ENCODE assay signal across 8 cellular contexts in genomic region chr13:112587767-112588489, GRCh38. TPM values are rescaled to one million over a fixed set of nuclear protein-coding genes. Genes with fewer than 3 reads are reported as not detected.
A peak's percentile ranks its signal among the peaks of the same experiment; 100 is the strongest.
DNase-seq lines count a peak whose midpoint lies in the region; ATAC-seq and TF ChIP-seq lines count a peak whose summit lies in the region.

Gene TUBGCP3, minus strand, starts transcription at chr13:112588153. Its CDS starts 173 bp downstream, at chr13:112587980.

- no peaks in the 10 kb centered on the region for H3K27me3 ChIP-seq in heart left ventricle

- H3K27ac ChIP-seq in adipose tissue (ENCODE audit: low read depth, low read length): peak within 1 kb of the TSS; percentile 98
- peak within 1 kb of the TSS; percentile 87 to 99 (median 96) for H3K27ac ChIP-seq in heart left ventricle

- peak within 1 kb of the TSS; percentile 82 for H3K4me3 ChIP-seq in GM12865 (ENCODE audit: low read depth, low read length)
- peak within 1 kb of the TSS; percentile 63 to 99 (median 96) for H3K4me3 ChIP-seq in heart left ventricle

- H3K27me3 Mint-ChIP-seq in type B pancreatic cell: no peaks in the 10 kb centered on the region

- 0 to 1% (median 0%) methylated on average over 68 to 77 of the region's 77 CpGs for WGBS in adipose tissue, 3 donors
- WGBS in heart left ventricle, 4 donors: 0 to 1% (median 1%) methylated on average over 37 to 77 of the region's 77 CpGs

- intact Hi-C loops in heart left ventricle (cut with DNase I): loop anchor here in 1 of 10 donors (1.0 kb wide), 1 partner anchor 18 kb away; no protein-coding TSS in a partner anchor
- intact Hi-C loops in posterior vena cava (cut with DNase I): no loop called here

- ATAC-seq in HG02588 (IDR thresholded peaks at IDR 0.05; ENCODE audit: unreplicated experiment): peak; percentile 77
- peak; percentile 86 to 97 (median 96) for ATAC-seq in heart left ventricle

- peak within 1 kb of the TSS; percentile 96 for H3K4me3 Mint-ChIP-seq in type B pancreatic cell

- TF ChIP-seq CTCF in GM12865 (IDR thresholded peaks at IDR 0.05; ENCODE audit: insufficient read depth, low read depth, low read length, missing control alignments) (no peak), heart left ventricle (IDR thresholded peaks at IDR 0.05) (peak in 8 of 12 donors; percentile 3 to 37 (median 12)), type B pancreatic cell (conservative IDR thresholded peaks at IDR 0.05) (peak; percentile 47)

- no peaks in the 10 kb centered on the region for H3K9me3 ChIP-seq in heart left ventricle

- no peaks in the 10 kb centered on the region for H3K9me3 Mint-ChIP-seq in type B pancreatic cell

- H3K27ac Mint-ChIP-seq in type B pancreatic cell: peak within 1 kb of the TSS; percentile 90

- peaks cover 0 to 42% (median 15%) of the 10 kb centered on the region in 12 donors for H3K4me1 ChIP-seq in heart left ventricle

- peak in 1 of 2 donors; percentile 41 for TF ChIP-seq POLR2A in heart left ventricle (IDR thresholded peaks at IDR 0.05)

- peaks cover 16% of the 10 kb centered on the region for H3K4me1 Mint-ChIP-seq in type B pancreatic cell (ENCODE audit: unreplicated experiment)

- DNase-seq in GM12865 (ENCODE audit: low read depth): peak; percentile 93
- DNase-seq in NCI-H1092 treated with DMSO at 0.1 percent for 48 hours (lab: John Stamatoyannopoulos, UW): peak; percentile 94
- DNase-seq in T-helper 1 cell: peak; percentile 46 to 85 (median 65)
- peak; percentile 87 to 93 (median 91) for DNase-seq in heart left ventricle
- DNase-seq in posterior vena cava (ENCODE audit: low spot score): peak; percentile 97
- DNase-seq in type B pancreatic cell (ENCODE audit: extremely low spot score, unreplicated experiment): peak; percentile 87

- H3K36me3 ChIP-seq in heart left ventricle: no peaks in the 10 kb centered on the region

- peaks cover 4% of the 10 kb centered on the region for H3K36me3 Mint-ChIP-seq in type B pancreatic cell

RNA-seq across cellular contexts. Expression of gene TUBGCP3, which starts in this region (rescaled TPM):
- polyA plus RNA-seq in adipose tissue (10 to 100 TPM; 10.0 to 14.3 (median 13.0) TPM), heart left ventricle (10 to 100 TPM in 1 of 2 donors, 1 to 10 TPM in 1; 6.0 to 12.1 TPM)
- total RNA-seq in heart left ventricle (10 to 100 TPM; 11.8 to 23.5 (median 17.4) TPM), posterior vena cava (10 to 100 TPM; 28.7 to 29.4 TPM), type B pancreatic cell (ENCODE audit: low replicate concordance) (23.8 and 34.0 TPM in 2 replicates)

Comparison
In these comparisons a context has a peak if more than half of its experiments do, and no peak if none do; other contexts are left out.
1. Peak in every context shown above with its lines: DNase-seq, ATAC-seq, H3K4me3 ChIP-seq and H3K27ac ChIP-seq.